8 cellular contexts compared by ENCODE assay signal in the genomic region with DNA sequence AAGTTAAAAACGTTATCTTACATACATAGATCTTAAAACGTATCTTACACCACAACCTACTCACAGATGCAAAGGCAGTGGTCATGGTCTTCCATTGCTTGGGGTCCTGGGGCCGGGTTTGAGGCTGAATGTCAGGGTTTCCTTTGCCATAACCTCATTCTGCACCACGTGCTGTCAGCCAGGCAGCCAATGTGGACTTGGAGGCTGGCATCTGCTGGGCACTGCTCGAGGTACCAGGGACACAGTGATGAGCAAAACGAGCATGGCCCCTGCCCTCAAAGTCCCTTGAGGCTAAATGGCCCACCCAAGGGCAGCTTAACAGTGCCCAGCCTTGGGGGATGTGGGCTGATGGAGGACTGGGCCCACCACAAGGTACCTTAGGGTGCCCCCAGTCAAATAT. TPM values are rescaled to one million over a fixed set of nuclear protein-coding genes. Genes with fewer than 3 reads are reported as not detected.
A peak's percentile ranks its signal among the peaks of the same experiment; 100 is the strongest.
DNase-seq lines count a peak whose midpoint lies in the region; ATAC-seq, FAIRE-seq and TF ChIP-seq lines count a peak whose summit lies in the region.

No MANE protein-coding gene starts in this region.

- H3K9me3 ChIP-seq in HepG2 (ENCODE audit: low read length) (no peaks in the 10 kb centered on the region), testis (no peaks in the 10 kb centered on the region), prostate gland (no peaks in the 10 kb centered on the region)

- POLR2A ChIA-PET in activated CD4-positive, alpha-beta T cell treated with anti-CD3 and anti-CD28 coated beads, Interleukin-2, amount 10 ng/mL, durations not matched to agents 7 days and 5 days (lab: Charles Lee) = no interaction called here
- POLR2A ChIA-PET in HepG2 (lab: Yijun Ruan, JAX) = interaction anchor here (1.2 to 2.3 kb wide), 4 partner anchors 22 to 126 kb away, joined by 3 to 13 read pairs (median 7); a partner anchor contains a TSS

- peaks cover 18% of the 10 kb centered on the region for H3K4me1 Mint-ChIP-seq in activated CD4-positive, alpha-beta T cell treated with anti-CD3 and anti-CD28 coated beads, Interleukin-2, amount 10 ng/mL, durations not matched to agents 7 days and 5 days
- H3K4me1 Mint-ChIP-seq in activated T-helper 1 cell treated with anti-CD3 and anti-CD28 coated beads, Interleukin-12 subunit alpha, Interleukin-12 subunit beta, Interleukin-2, Interleukin-4 antibody, amounts not matched to agents 30 ng/mL and 10 ng/mL and 1 ng/mL, durations not matched to agents 14 hours and 24 hours and 36 hours (ENCODE audit: low read depth) = peaks cover 20% of the 10 kb centered on the region

- H3K36me3 Mint-ChIP-seq in activated CD4-positive, alpha-beta T cell treated with anti-CD3 and anti-CD28 coated beads, Interleukin-2, amount 10 ng/mL, durations not matched to agents 7 days and 5 days (ENCODE audit: low read depth) = no peaks in the 10 kb centered on the region
- H3K36me3 Mint-ChIP-seq in activated T-helper 1 cell treated with anti-CD3 and anti-CD28 coated beads, Interleukin-12 subunit alpha, Interleukin-12 subunit beta, Interleukin-2, Interleukin-4 antibody, amounts not matched to agents 30 ng/mL and 10 ng/mL and 1 ng/mL, durations not matched to agents 14 hours and 24 hours and 36 hours (ENCODE audit: low read depth) = no peaks in the 10 kb centered on the region

- H3K4me3 Mint-ChIP-seq in activated CD4-positive, alpha-beta T cell treated with anti-CD3 and anti-CD28 coated beads, Interleukin-2, amount 10 ng/mL, durations not matched to agents 7 days and 5 days = peak overlapping the region; percentile 83
- peak overlapping the region; percentile 79 for H3K4me3 Mint-ChIP-seq in activated T-helper 1 cell treated with anti-CD3 and anti-CD28 coated beads, Interleukin-12 subunit alpha, Interleukin-12 subunit beta, Interleukin-2, Interleukin-4 antibody, amounts not matched to agents 30 ng/mL and 10 ng/mL and 1 ng/mL, durations not matched to agents 14 hours and 24 hours and 36 hours

- no peaks in the 10 kb centered on the region for H3K9me3 Mint-ChIP-seq in activated CD4-positive, alpha-beta T cell treated with anti-CD3 and anti-CD28 coated beads, Interleukin-2, amount 10 ng/mL, durations not matched to agents 7 days and 5 days
- no peaks in the 10 kb centered on the region for H3K9me3 Mint-ChIP-seq in activated T-helper 1 cell treated with anti-CD3 and anti-CD28 coated beads, Interleukin-12 subunit alpha, Interleukin-12 subunit beta, Interleukin-2, Interleukin-4 antibody, amounts not matched to agents 30 ng/mL and 10 ng/mL and 1 ng/mL, durations not matched to agents 14 hours and 24 hours and 36 hours

- intact Hi-C loops in activated T-helper 1 cell treated with anti-CD3 and anti-CD28 coated beads, Interleukin-12 subunit alpha, Interleukin-12 subunit beta, Interleukin-2, Interleukin-4 antibody, amounts not matched to agents 30 ng/mL and 10 ng/mL and 1 ng/mL, durations not matched to agents 14 hours and 24 hours and 36 hours (cut with micrococcal nuclease) = loop anchor here (2.0 to 5.0 kb wide), 2 partner anchors 89 to 139 kb away; no protein-coding TSS in a partner anchor
- intact Hi-C loops in HepG2 (cut with micrococcal nuclease; ENCODE audit: unreplicated experiment) = loop anchor here (5.0 kb wide), 3 partner anchors 39 to 134 kb away; no protein-coding TSS in a partner anchor
- intact Hi-C loops in testis (cut with DNase I; ENCODE audit: low total_unique reads) = no loop called here
- intact Hi-C loops in prostate gland (cut with DNase I) = loop anchor here (2.0 kb wide), 2 partner anchors 45 to 135 kb away; a partner anchor contains a TSS

- H3K27me3 ChIP-seq in HepG2 (ENCODE audit: control insufficient read depth in 1 of 2, insufficient read depth in 2 of 2, low read length in 2 of 2) (peaks cover 0 to 7% of the 10 kb centered on the region in 2 experiments; a peak in 3 of 5 replicates), testis (no peaks in the 10 kb centered on the region), prostate gland (replicated peaks; ENCODE audit: insufficient read depth) (no peaks in the 10 kb centered on the region)

- no peak for DNase-seq in activated CD4-positive, alpha-beta T cell treated with anti-CD3 and anti-CD28 coated beads, Interleukin-2, amount 10 ng/mL, durations not matched to agents 7 days and 5 days
- no peak for DNase-seq in activated CD4-positive, alpha-beta T cell treated with anti-CD3 and anti-CD28 coated beads, Interleukin-2, amount 50 U/mL, for 4 hours
- no peak for DNase-seq in activated T-helper 1 cell treated with anti-CD3 and anti-CD28 coated beads, Interleukin-12 subunit alpha, Interleukin-12 subunit beta, Interleukin-2, Interleukin-4 antibody, amounts not matched to agents 30 ng/mL and 10 ng/mL and 1 ng/mL, durations not matched to agents 14 hours and 24 hours and 36 hours (ENCODE audit: low spot score)
- DNase-seq in HepG2 (ENCODE audit: low spot score) (no peak), testis (no peak), amygdala (lab: John Stamatoyannopoulos, UW) (no peak), prostate gland (ENCODE audit: low spot score) (no peak), NCI-H1694 (lab: John Stamatoyannopoulos, UW) (no peak)

- no peak for ATAC-seq in HepG2

- H3K4me2 ChIP-seq in HepG2 (ENCODE audit: low read depth, low read length) = peak overlapping the region; percentile 100

- BruUV-seq in HepG2 (replicated peaks; lab: Mats Ljungman, UMichigan) = no TSS peak

- peaks cover 12% of the 10 kb centered on the region for H3K4me1 ChIP-seq in HepG2 (ENCODE audit: insufficient read depth, low read length)
- H3K4me1 ChIP-seq in testis = peaks cover 21% of the 10 kb centered on the region
- H3K4me1 ChIP-seq in prostate gland (replicated peaks) = no peaks in the 10 kb centered on the region

- TF ChIP-seq RAD21 in HepG2 (CRISPR knock-in tag; IDR thresholded peaks at IDR 0.05) = no peak

- no peak for FAIRE-seq in HepG2 (lab: Jason Lieb, UNC)

- no peaks in the 10 kb centered on the region for H4K20me1 ChIP-seq in HepG2 (ENCODE audit: insufficient read depth, low read length)

- 42% methylated on average over 6 of the region's 6 CpGs for WGBS in HepG2 (ENCODE audit: low lambda C conversion rate)
- WGBS in testis, 2 donors = 30 to 42% methylated on average over 6 of the region's 6 CpGs
- 71% methylated on average over 6 of the region's 6 CpGs for WGBS in prostate gland

- in situ Hi-C loops in HepG2 (cut with HindIII; ENCODE audit: extremely low pct_ligation_motif_present, low pct_unique_long_range_greater_than_20kb) = no loop called here

- peaks cover 5% of the 10 kb centered on the region for H3K27me3 Mint-ChIP-seq in activated CD4-positive, alpha-beta T cell treated with anti-CD3 and anti-CD28 coated beads, Interleukin-2, amount 10 ng/mL, durations not matched to agents 7 days and 5 days
- H3K27me3 Mint-ChIP-seq in activated T-helper 1 cell treated with anti-CD3 and anti-CD28 coated beads, Interleukin-12 subunit alpha, Interleukin-12 subunit beta, Interleukin-2, Interleukin-4 antibody, amounts not matched to agents 30 ng/mL and 10 ng/mL and 1 ng/mL, durations not matched to agents 14 hours and 24 hours and 36 hours (ENCODE audit: insufficient read depth) = peaks cover 9% of the 10 kb centered on the region

- H3K27ac ChIP-seq in HepG2 (ENCODE audit: extremely low read length, insufficient read depth, low read length) (no peak overlapping the region), testis (peak overlapping the region; percentile 37 to 58), prostate gland (peak overlapping the region in 1 of 2 donors; percentile 70)

- peak overlapping the region; percentile 70 for H3K27ac Mint-ChIP-seq in activated CD4-positive, alpha-beta T cell treated with anti-CD3 and anti-CD28 coated beads, Interleukin-2, amount 10 ng/mL, durations not matched to agents 7 days and 5 days
- H3K27ac Mint-ChIP-seq in activated T-helper 1 cell treated with anti-CD3 and anti-CD28 coated beads, Interleukin-12 subunit alpha, Interleukin-12 subunit beta, Interleukin-2, Interleukin-4 antibody, amounts not matched to agents 30 ng/mL and 10 ng/mL and 1 ng/mL, durations not matched to agents 14 hours and 24 hours and 36 hours = peak overlapping the region; percentile 80

- no peak overlapping the region for H3K9ac ChIP-seq in HepG2 (ENCODE audit: insufficient read depth, low read depth, low read length)

- no peaks in the 10 kb centered on the region for H3K36me3 ChIP-seq in HepG2 (replicated peaks in 1 of 2; ENCODE audit: control insufficient read depth in 1 of 2, insufficient read depth in 2 of 2, low read length in 2 of 2)
- H3K36me3 ChIP-seq in testis (ENCODE audit: low read depth, missing control alignments) = no peaks in the 10 kb centered on the region
- H3K36me3 ChIP-seq in prostate gland = no peaks in the 10 kb centered on the region

- peak overlapping the region; percentile 65 for H2AFZ ChIP-seq in HepG2 (ENCODE audit: low read length)

- H3K4me3 ChIP-seq in HepG2 (replicated peaks in 1 of 3; ENCODE audit: insufficient read depth in 1 of 3, low read depth in 2 of 3, low read length in 3 of 3) (peak overlapping the region in 2 of 3 experiments; percentile 73 to 80; a peak in 4 of 6 replicates), testis (peak overlapping the region in 1 of 2 donors; percentile 69), prostate gland (peak overlapping the region in 1 of 2 donors; percentile 44)

- H3K79me2 ChIP-seq in HepG2 (ENCODE audit: insufficient read depth, low read length) = no peaks in the 10 kb centered on the region

- TF ChIP-seq CTCF in HepG2 (CRISPR knock-in tag; IDR thresholded peaks at IDR 0.05) = no peak
- TF ChIP-seq CTCF in testis (IDR thresholded peaks at IDR 0.05) = no peak
- TF ChIP-seq CTCF in prostate gland (IDR thresholded peaks at IDR 0.05) = no peak

- TF ChIP-seq EP300 in HepG2 (IDR thresholded peaks at IDR 0.05; ENCODE audit: low read depth in 2 of 2, low read length in 2 of 2) = no peak
- TF ChIP-seq EP300 in HepG2 (CRISPR knock-in tag; IDR thresholded peaks at IDR 0.05; ENCODE audit: borderline replicate concordance) = no peak

- CTCF ChIA-PET in activated CD4-positive, alpha-beta T cell treated with anti-CD3 and anti-CD28 coated beads, Interleukin-2, amount 10 ng/mL, durations not matched to agents 7 days and 5 days (lab: Charles Lee) = interaction anchor here (0.6 to 3.1 kb wide), 15 partner anchors 16 to 394 kb away, joined by 3 to 13 read pairs (median 6); a partner anchor contains a TSS
- CTCF ChIA-PET in HepG2 (lab: Yijun Ruan, JAX; ENCODE audit: low intra/inter-chr PET ratio, low total read pairs) = no interaction called here

- TF ChIP-seq POLR2A in HepG2 (IDR thresholded peaks at IDR 0.05; ENCODE audit: insufficient read depth in 1 of 2, low read depth in 2 of 2, low read length in 2 of 2) (no peak), testis (IDR thresholded peaks at IDR 0.05) (no peak), prostate gland (IDR thresholded peaks at IDR 0.05) (no peak)

RNA-seq across cellular contexts. Expression of a gene that starts 35.8 kb away (rescaled TPM):
- total RNA-seq in activated CD4-positive, alpha-beta T cell treated with anti-CD3 and anti-CD28 coated beads, Interleukin-2, amount 10 ng/mL, durations not matched to agents 7 days and 5 days = 1 to 10 TPM; 6.0 to 6.3 TPM
- 1.1 and 1.8 TPM in 2 replicates for total RNA-seq in activated T-helper 1 cell treated with anti-CD3 and anti-CD28 coated beads, Interleukin-12 subunit alpha, Interleukin-12 subunit beta, Interleukin-2, Interleukin-4 antibody, amounts not matched to agents 30 ng/mL and 10 ng/mL and 1 ng/mL, durations not matched to agents 14 hours and 24 hours and 36 hours
- total RNA-seq in HepG2 (2016; rRNA removed; fragmentation: Illumina TruSeq; extraction: Trizol) = 0.44 and 0.66 TPM in 2 replicates
- 0.62 and 2.1 TPM in 2 replicates for total RNA-seq in HepG2 (2016; cell fraction: cytosol; rRNA removed; fragmentation: Illumina TruSeq; extraction: Trizol; ENCODE audit: low read depth)
- total RNA-seq in HepG2 (2016; cell fraction: insoluble cytoplasmic fraction; rRNA removed; fragmentation: Illumina TruSeq; extraction: Trizol) = 0.13 and 0.37 TPM in 2 replicates
- total RNA-seq in HepG2 (2016; cell fraction: membrane; rRNA removed; fragmentation: Illumina TruSeq; extraction: Trizol) = 1.5 and 2.3 TPM in 2 replicates
- total RNA-seq in HepG2 (2016; cell fraction: nucleus; rRNA removed; fragmentation: Illumina TruSeq; extraction: Trizol) = not detected in 2 replicates
- polyA plus RNA-seq in HepG2 (2011; rRNA removed) = 0.43 and 0.74 TPM in 2 replicates
- 0.22 and 0.24 TPM in 2 replicates for polyA plus RNA-seq in HepG2 (2011; cell fraction: cytosol; rRNA removed)
- polyA plus RNA-seq in HepG2 (2011; cell fraction: nucleus; rRNA removed) = 0.06 and 0.10 TPM in 2 replicates
- 0.47 and 0.65 TPM in 2 replicates for polyA plus RNA-seq in HepG2 (2012)
- polyA plus RNA-seq in HepG2 (2016; cell fraction: cytosol; fragmentation: Illumina TruSeq; extraction: Trizol; ENCODE audit: low read depth) = 1.7 and 2.2 TPM in 2 replicates
- polyA plus RNA-seq in HepG2 (2016; cell fraction: insoluble cytoplasmic fraction; fragmentation: Illumina TruSeq; extraction: Trizol; ENCODE audit: low read depth) = 0.62 and 0.74 TPM in 2 replicates
- 1.2 and 1.8 TPM in 2 replicates for polyA plus RNA-seq in HepG2 (2016; cell fraction: membrane; fragmentation: Illumina TruSeq; extraction: Trizol; ENCODE audit: low read depth)
- polyA plus RNA-seq in HepG2 (2016; cell fraction: nucleus; fragmentation: Illumina TruSeq; extraction: Trizol; ENCODE audit: insufficient read depth, low read depth) = 0.29 and 0.72 TPM in 2 replicates
- 0.20 and 0.23 TPM in 2 replicates for polyA minus RNA-seq in HepG2 (2011; rRNA and poly(A)+ RNA removed; ENCODE audit: low replicate concordance)
- polyA minus RNA-seq in HepG2 (2011; cell fraction: cytosol; rRNA and poly(A)+ RNA removed) = not detected in 2 replicates
- 0.13 TPM in 1 of 2 replicates, not detected in the other for polyA minus RNA-seq in HepG2 (2011; cell fraction: nucleus; rRNA and poly(A)+ RNA removed)
- 1 to 10 TPM; 5.7 to 7.9 TPM for total RNA-seq in testis
- 4.6 TPM for polyA plus RNA-seq in testis (ENCODE audit: insufficient read depth, low read depth, low replicate concordance)
- 1 to 10 TPM; 7.9 to 9.3 TPM for total RNA-seq in prostate gland

RNA-seq across cellular contexts. Expression of a gene that starts 44.8 kb away (rescaled TPM):
- 10 to 100 TPM; 80.9 to 94.9 TPM for total RNA-seq in activated CD4-positive, alpha-beta T cell treated with anti-CD3 and anti-CD28 coated beads, Interleukin-2, amount 10 ng/mL, durations not matched to agents 7 days and 5 days
- 52.7 and 56.3 TPM in 2 replicates for total RNA-seq in activated T-helper 1 cell treated with anti-CD3 and anti-CD28 coated beads, Interleukin-12 subunit alpha, Interleukin-12 subunit beta, Interleukin-2, Interleukin-4 antibody, amounts not matched to agents 30 ng/mL and 10 ng/mL and 1 ng/mL, durations not matched to agents 14 hours and 24 hours and 36 hours
- total RNA-seq in HepG2 (2016; rRNA removed; fragmentation: Illumina TruSeq; extraction: Trizol) (22.9 and 45.8 TPM in 2 replicates), testis (10 to 100 TPM; 57.6 to 71.4 TPM), prostate gland (10 to 100 TPM; 35.0 to 68.4 TPM)
- 8.3 and 10.6 TPM in 2 replicates for total RNA-seq in HepG2 (2016; cell fraction: cytosol; rRNA removed; fragmentation: Illumina TruSeq; extraction: Trizol; ENCODE audit: low read depth)
- 22.8 and 43.0 TPM in 2 replicates for total RNA-seq in HepG2 (2016; cell fraction: insoluble cytoplasmic fraction; rRNA removed; fragmentation: Illumina TruSeq; extraction: Trizol)
- total RNA-seq in HepG2 (2016; cell fraction: membrane; rRNA removed; fragmentation: Illumina TruSeq; extraction: Trizol) = 30.7 and 34.7 TPM in 2 replicates
- 21.1 and 24.0 TPM in 2 replicates for total RNA-seq in HepG2 (2016; cell fraction: nucleus; rRNA removed; fragmentation: Illumina TruSeq; extraction: Trizol)
- polyA plus RNA-seq in HepG2 (2011; rRNA removed) (23.7 and 31.0 TPM in 2 replicates), testis (ENCODE audit: insufficient read depth, low read depth, low replicate concordance) (29.5 TPM)
- polyA plus RNA-seq in HepG2 (2011; cell fraction: cytosol; rRNA removed) = 13.2 and 21.5 TPM in 2 replicates
- polyA plus RNA-seq in HepG2 (2011; cell fraction: nucleus; rRNA removed) = 10.2 and 12.4 TPM in 2 replicates
- 26.8 and 27.3 TPM in 2 replicates for polyA plus RNA-seq in HepG2 (2012)
- 3.4 and 3.6 TPM in 2 replicates for polyA plus RNA-seq in HepG2 (2016; cell fraction: cytosol; fragmentation: Illumina TruSeq; extraction: Trizol; ENCODE audit: low read depth)
- 41.0 and 43.8 TPM in 2 replicates for polyA plus RNA-seq in HepG2 (2016; cell fraction: insoluble cytoplasmic fraction; fragmentation: Illumina TruSeq; extraction: Trizol; ENCODE audit: low read depth)
- 18.5 and 20.3 TPM in 2 replicates for polyA plus RNA-seq in HepG2 (2016; cell fraction: membrane; fragmentation: Illumina TruSeq; extraction: Trizol; ENCODE audit: low read depth)
- polyA plus RNA-seq in HepG2 (2016; cell fraction: nucleus; fragmentation: Illumina TruSeq; extraction: Trizol; ENCODE audit: insufficient read depth, low read depth) = 24.4 and 25.6 TPM in 2 replicates
- polyA minus RNA-seq in HepG2 (2011; rRNA and poly(A)+ RNA removed; ENCODE audit: low replicate concordance) = 21.9 and 29.7 TPM in 2 replicates
- 37.8 and 38.8 TPM in 2 replicates for polyA minus RNA-seq in HepG2 (2011; cell fraction: cytosol; rRNA and poly(A)+ RNA removed)
- polyA minus RNA-seq in HepG2 (2011; cell fraction: nucleus; rRNA and poly(A)+ RNA removed) = 37.3 and 39.9 TPM in 2 replicates
